In genomic region chr19:10888421-10888866, GRCh38 we compare ENCODE assay signal across 17 cellular contexts. TPM values are rescaled to one million over a fixed set of nuclear protein-coding genes. Genes with fewer than 3 reads are reported as not detected.
DNase-seq lines count a peak whose midpoint lies in the region; ATAC-seq and TF ChIP-seq lines count a peak whose summit lies in the region.
"Had no signal": no experiment of that assay in that cellular context is flagged by ENCODE, and none has a peak within 500 bp of the region (broad histone marks: within the 10 kb centered on the region; RNA-seq: fewer than 3 reads in every experiment).

No MANE protein-coding gene starts in this region.

- peak; percentile 60 for ATAC-seq in stimulated activated memory B cell treated with anti-CD40 and anti-IgM and Interleukin-4, amounts not matched to agents 10 μg/mL and 1 μg/mL and 100 μg/mL, for 72 hours
- ATAC-seq in activated CD8-positive, alpha-beta memory T cell treated with anti-CD3 and anti-CD28 coated beads, Interleukin-2, amount 10 ng/mL, durations not matched to agents 7 days and 5 days, result no peak
- no peak for ATAC-seq in natural killer cell treated with Interleukin-12 subunit alpha and Interleukin-12 subunit beta and Interleukin-15 and Interleukin-18, amount 100 ng/mL, for 72 hours
- ATAC-seq: body of pancreas had no signal

- H3K9me3 Mint-ChIP-seq in stimulated activated memory B cell treated with anti-CD40 and anti-IgM and Interleukin-4, amounts not matched to agents 10 μg/mL and 1 μg/mL and 100 μg/mL, for 72 hours, result no peaks in the 10 kb centered on the region
- no peaks in the 10 kb centered on the region for H3K9me3 Mint-ChIP-seq in activated CD8-positive, alpha-beta memory T cell treated with anti-CD3 and anti-CD28 coated beads, Interleukin-2, amount 10 ng/mL, durations not matched to agents 7 days and 5 days (ENCODE audit: low read depth)
- H3K9me3 Mint-ChIP-seq in natural killer cell treated with Interleukin-12 subunit alpha and Interleukin-12 subunit beta and Interleukin-15 and Interleukin-18, amount 100 ng/mL, for 72 hours, result no peaks in the 10 kb centered on the region
- no peaks in the 10 kb centered on the region for H3K9me3 Mint-ChIP-seq in endothelial cell (ENCODE audit: unreplicated experiment)
- H3K9me3 Mint-ChIP-seq: HFFc6 had no signal

- H3K27me3 Mint-ChIP-seq in stimulated activated memory B cell treated with anti-CD40 and anti-IgM and Interleukin-4, amounts not matched to agents 10 μg/mL and 1 μg/mL and 100 μg/mL, for 72 hours, result no peaks in the 10 kb centered on the region
- H3K27me3 Mint-ChIP-seq in activated CD8-positive, alpha-beta memory T cell treated with anti-CD3 and anti-CD28 coated beads, Interleukin-2, amount 10 ng/mL, durations not matched to agents 7 days and 5 days, result no peaks in the 10 kb centered on the region
- H3K27me3 Mint-ChIP-seq in natural killer cell treated with Interleukin-12 subunit alpha and Interleukin-12 subunit beta and Interleukin-15 and Interleukin-18, amount 100 ng/mL, for 72 hours, result no peaks in the 10 kb centered on the region
- peaks cover 3% of the 10 kb centered on the region for H3K27me3 Mint-ChIP-seq in endothelial cell (ENCODE audit: unreplicated experiment)

- H3K4me1 ChIP-seq in HAP-1, result peaks cover 38% of the 10 kb centered on the region
- H3K4me1 ChIP-seq in iPS-15b (ENCODE audit: control insufficient read depth, insufficient read depth, low read length), result peaks cover 31% of the 10 kb centered on the region

- in situ Hi-C loops in HAP-1 (cut with MboI; ENCODE audit: low sequenced_read_pairs), result no loop called here

- H3K27me3 ChIP-seq in HAP-1 (ENCODE audit: low read depth), result no peaks in the 10 kb centered on the region
- H3K27me3 ChIP-seq in iPS-15b (ENCODE audit: control insufficient read depth, insufficient read depth, low read length), result no peaks in the 10 kb centered on the region
- H3K27me3 ChIP-seq: body of pancreas, heart right ventricle had no signal

- peak overlapping the region; percentile 79 for H3K9ac ChIP-seq in iPS-15b (ENCODE audit: low read depth, low read length)

- peak overlapping the region; percentile 74 for H3K27ac Mint-ChIP-seq in stimulated activated memory B cell treated with anti-CD40 and anti-IgM and Interleukin-4, amounts not matched to agents 10 μg/mL and 1 μg/mL and 100 μg/mL, for 72 hours
- H3K27ac Mint-ChIP-seq in activated CD8-positive, alpha-beta memory T cell treated with anti-CD3 and anti-CD28 coated beads, Interleukin-2, amount 10 ng/mL, durations not matched to agents 7 days and 5 days, result no peak overlapping the region
- H3K27ac Mint-ChIP-seq in natural killer cell treated with Interleukin-12 subunit alpha and Interleukin-12 subunit beta and Interleukin-15 and Interleukin-18, amount 100 ng/mL, for 72 hours, result no peak overlapping the region
- H3K27ac Mint-ChIP-seq in endothelial cell (ENCODE audit: unreplicated experiment), result no peak overlapping the region

- H3K9me3 ChIP-seq in HAP-1 (no peaks in the 10 kb centered on the region), iPS-15b (ENCODE audit: control insufficient read depth, insufficient read depth, low read length) (no peaks in the 10 kb centered on the region)
- H3K9me3 ChIP-seq: body of pancreas, heart right ventricle had no signal

- no peak overlapping the region for H3K4me3 ChIP-seq in HAP-1
- H3K4me3 ChIP-seq in iPS-15b (ENCODE audit: low read depth, low read length), result no peak overlapping the region
- H3K4me3 ChIP-seq: body of pancreas, heart right ventricle, lung had no signal

- no peaks in the 10 kb centered on the region for H3K36me3 ChIP-seq in HAP-1 (replicated peaks)
- H3K36me3 ChIP-seq in iPS-15b (ENCODE audit: control insufficient read depth, insufficient read depth, low read length), result peaks cover 4% of the 10 kb centered on the region
- H3K36me3 ChIP-seq: heart right ventricle had no signal

- H3K4me3 Mint-ChIP-seq in stimulated activated memory B cell treated with anti-CD40 and anti-IgM and Interleukin-4, amounts not matched to agents 10 μg/mL and 1 μg/mL and 100 μg/mL, for 72 hours, result no peak overlapping the region
- no peak overlapping the region for H3K4me3 Mint-ChIP-seq in activated CD8-positive, alpha-beta memory T cell treated with anti-CD3 and anti-CD28 coated beads, Interleukin-2, amount 10 ng/mL, durations not matched to agents 7 days and 5 days
- no peak overlapping the region for H3K4me3 Mint-ChIP-seq in natural killer cell treated with Interleukin-12 subunit alpha and Interleukin-12 subunit beta and Interleukin-15 and Interleukin-18, amount 100 ng/mL, for 72 hours
- H3K4me3 Mint-ChIP-seq in endothelial cell (ENCODE audit: unreplicated experiment), result no peak overlapping the region
- H3K4me3 Mint-ChIP-seq: HFFc6 had no signal

- CTCF ChIA-PET in activated CD8-positive, alpha-beta memory T cell treated with anti-CD3 and anti-CD28 coated beads, Interleukin-2, amount 10 ng/mL, durations not matched to agents 7 days and 5 days (lab: Charles Lee), result interaction anchor here (0.8 to 1.1 kb wide), 2 partner anchors 9 kb away, joined by 4 read pairs; no protein-coding TSS in a partner anchor

- DNase-seq in HAP-1 (ENCODE audit: low spot score in 2 of 2), result peak; percentile 87 to 95
- peak; percentile 70 for DNase-seq in NCI-H524 treated with DMSO at 0.1 percent for 48 hours (lab: John Stamatoyannopoulos, UW)
- no peak for DNase-seq in activated CD8-positive, alpha-beta memory T cell treated with anti-CD3 and anti-CD28 coated beads, Interleukin-2, amount 10 ng/mL, durations not matched to agents 7 days and 5 days
- no peak for DNase-seq in LoVo (ENCODE audit: low spot score)
- no peak for DNase-seq in natural killer cell treated with Interleukin-12 subunit alpha and Interleukin-12 subunit beta and Interleukin-15 and Interleukin-18, amount 100 ng/mL, for 72 hours (ENCODE audit: low spot score)
- no peak for DNase-seq in endothelial cell (ENCODE audit: low spot score)
- DNase-seq: activated CD4-positive, alpha-beta T cell treated with anti-CD3 and anti-CD28 coated beads for 48 hours; activated effector memory CD4-positive, alpha-beta T cell treated with Interleukin-2 at 50 U/mL for 16 hours; body of pancreas; heart right ventricle; HFFc6; NCI-H774; stimulated activated CD4-positive, alpha-beta T cell treated with anti-CD3 and anti-CD28 coated beads, Interleukin-4, amount 100 ng/mL, for 4 hours had no signal

- TF ChIP-seq CTCF in endothelial cell (IDR thresholded peaks at IDR 0.05; ENCODE audit: unreplicated experiment), result no peak

- H3K36me3 Mint-ChIP-seq in stimulated activated memory B cell treated with anti-CD40 and anti-IgM and Interleukin-4, amounts not matched to agents 10 μg/mL and 1 μg/mL and 100 μg/mL, for 72 hours, result peaks cover 9% of the 10 kb centered on the region
- no peaks in the 10 kb centered on the region for H3K36me3 Mint-ChIP-seq in activated CD8-positive, alpha-beta memory T cell treated with anti-CD3 and anti-CD28 coated beads, Interleukin-2, amount 10 ng/mL, durations not matched to agents 7 days and 5 days
- H3K36me3 Mint-ChIP-seq in natural killer cell treated with Interleukin-12 subunit alpha and Interleukin-12 subunit beta and Interleukin-15 and Interleukin-18, amount 100 ng/mL, for 72 hours, result no peaks in the 10 kb centered on the region
- no peaks in the 10 kb centered on the region for H3K36me3 Mint-ChIP-seq in endothelial cell (ENCODE audit: low read depth, unreplicated experiment)

- H3K4me1 Mint-ChIP-seq in stimulated activated memory B cell treated with anti-CD40 and anti-IgM and Interleukin-4, amounts not matched to agents 10 μg/mL and 1 μg/mL and 100 μg/mL, for 72 hours, result peaks cover 29% of the 10 kb centered on the region
- no peaks in the 10 kb centered on the region for H3K4me1 Mint-ChIP-seq in activated CD8-positive, alpha-beta memory T cell treated with anti-CD3 and anti-CD28 coated beads, Interleukin-2, amount 10 ng/mL, durations not matched to agents 7 days and 5 days
- H3K4me1 Mint-ChIP-seq in natural killer cell treated with Interleukin-12 subunit alpha and Interleukin-12 subunit beta and Interleukin-15 and Interleukin-18, amount 100 ng/mL, for 72 hours (ENCODE audit: low read depth in 2 of 2), result peaks cover 0 to 3% of the 10 kb centered on the region in 2 donors
- H3K4me1 Mint-ChIP-seq in endothelial cell (ENCODE audit: unreplicated experiment), result peaks cover 13% of the 10 kb centered on the region

RNA-seq across cellular contexts. Expression of gene CARM1, which starts 17.1 kb away (rescaled TPM):
- 10 to 100 TPM; 38.5 to 48.1 TPM for total RNA-seq in activated CD8-positive, alpha-beta memory T cell treated with anti-CD3 and anti-CD28 coated beads, Interleukin-2, amount 10 ng/mL, durations not matched to agents 7 days and 5 days
- 10 to 100 TPM; 48.4 to 60.0 TPM for total RNA-seq in natural killer cell treated with Interleukin-12 subunit alpha and Interleukin-12 subunit beta and Interleukin-15 and Interleukin-18, amount 100 ng/mL, for 72 hours
- 63.2 TPM for total RNA-seq in endothelial cell (ENCODE audit: unreplicated experiment)

RNA-seq across cellular contexts. Expression of gene YIPF2, which starts 40.0 kb away (rescaled TPM):
- 10 to 100 TPM; 21.7 to 27.3 TPM for total RNA-seq in activated CD8-positive, alpha-beta memory T cell treated with anti-CD3 and anti-CD28 coated beads, Interleukin-2, amount 10 ng/mL, durations not matched to agents 7 days and 5 days
- total RNA-seq in natural killer cell treated with Interleukin-12 subunit alpha and Interleukin-12 subunit beta and Interleukin-15 and Interleukin-18, amount 100 ng/mL, for 72 hours, result 10 to 100 TPM; 33.8 to 37.2 TPM
- 51.4 TPM for total RNA-seq in endothelial cell (ENCODE audit: unreplicated experiment)

RNA-seq across cellular contexts. Expression of gene TIMM29, which starts 40.2 kb away (rescaled TPM):
- 10 to 100 TPM; 25.2 to 28.5 TPM for total RNA-seq in activated CD8-positive, alpha-beta memory T cell treated with anti-CD3 and anti-CD28 coated beads, Interleukin-2, amount 10 ng/mL, durations not matched to agents 7 days and 5 days
- total RNA-seq in natural killer cell treated with Interleukin-12 subunit alpha and Interleukin-12 subunit beta and Interleukin-15 and Interleukin-18, amount 100 ng/mL, for 72 hours, result 10 to 100 TPM; 24.9 to 30.2 TPM
- total RNA-seq in endothelial cell (ENCODE audit: unreplicated experiment), result 18.3 TPM

RNA-seq across cellular contexts. Expression of gene C19orf38, which starts 40.2 kb away (rescaled TPM):
- total RNA-seq in activated CD8-positive, alpha-beta memory T cell treated with anti-CD3 and anti-CD28 coated beads, Interleukin-2, amount 10 ng/mL, durations not matched to agents 7 days and 5 days, result 1 to 10 TPM; 1.2 to 1.7 TPM
- 10 to 100 TPM in 1 of 2 donors, 1 to 10 TPM in 1; 2.7 to 12.0 TPM for total RNA-seq in natural killer cell treated with Interleukin-12 subunit alpha and Interleukin-12 subunit beta and Interleukin-15 and Interleukin-18, amount 100 ng/mL, for 72 hours
- not detected for total RNA-seq in endothelial cell (ENCODE audit: unreplicated experiment)
- total RNA-seq: LHCN-M2 had no signal

RNA-seq across cellular contexts. Expression of gene TMED1, which starts 52.4 kb away (rescaled TPM):
- 10 to 100 TPM; 16.0 to 19.2 TPM for total RNA-seq in activated CD8-positive, alpha-beta memory T cell treated with anti-CD3 and anti-CD28 coated beads, Interleukin-2, amount 10 ng/mL, durations not matched to agents 7 days and 5 days
- 10 to 100 TPM; 15.2 to 24.1 TPM for total RNA-seq in natural killer cell treated with Interleukin-12 subunit alpha and Interleukin-12 subunit beta and Interleukin-15 and Interleukin-18, amount 100 ng/mL, for 72 hours
- 22.1 TPM for total RNA-seq in endothelial cell (ENCODE audit: unreplicated experiment)

Comparison
In these comparisons a context has a peak if more than half of its experiments do, and no peak if none do; other contexts are left out.
1. DNase-seq: peak in HAP-1 (2 of 2) and NCI-H524 treated with DMSO at 0.1 percent for 48 hours (single experiment); none in activated CD8-positive, alpha-beta memory T cell treated with anti-CD3 and anti-CD28 coated beads, Interleukin-2, amount 10 ng/mL, durations not matched to agents 7 days and 5 days (single experiment), LoVo (single experiment), natural killer cell treated with Interleukin-12 subunit alpha and Interleukin-12 subunit beta and Interleukin-15 and Interleukin-18, amount 100 ng/mL, for 72 hours (single experiment) and endothelial cell (single experiment).